In the genomic region with DNA sequence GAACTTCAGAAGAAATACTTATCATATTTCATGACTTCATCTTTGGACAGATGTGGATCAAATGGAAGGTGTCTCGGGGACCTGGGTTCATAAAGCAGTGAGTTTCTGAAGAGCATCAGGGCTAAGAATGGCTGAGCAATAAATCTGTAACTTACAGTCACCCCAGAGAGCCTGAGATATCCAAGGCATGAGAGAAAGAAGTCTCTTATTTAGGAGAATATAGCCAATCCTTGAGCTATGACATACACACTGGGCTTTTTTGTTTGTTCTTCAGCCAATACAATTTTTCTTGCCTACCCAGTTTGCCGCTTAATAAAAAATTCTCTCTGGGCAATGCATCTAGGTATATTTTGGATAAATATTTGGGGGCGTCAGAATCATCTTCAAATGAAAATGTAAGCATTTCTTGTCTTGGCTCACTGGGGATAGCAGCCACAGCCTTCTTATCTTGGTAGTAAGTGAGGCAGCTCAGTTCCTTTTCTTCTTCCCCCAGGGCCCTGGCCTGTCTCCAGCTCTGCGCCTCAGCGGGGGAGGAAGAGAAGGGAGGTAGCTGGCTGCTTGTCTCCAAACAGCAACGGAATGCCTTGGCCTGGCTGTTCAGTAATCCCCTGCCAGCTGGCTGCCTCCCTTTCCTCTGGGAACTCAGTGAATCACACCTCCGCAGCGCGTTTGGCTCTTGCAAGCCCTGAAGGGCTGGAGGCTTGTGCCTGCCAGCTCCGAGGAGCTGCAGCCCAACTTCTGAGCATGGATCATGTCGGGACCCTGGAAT, we compare ENCODE assay signal across 8 cellular contexts.
DNase-seq lines count a peak whose midpoint lies in the region; ATAC-seq and TF ChIP-seq lines count a peak whose summit lies in the region.

No MANE protein-coding gene starts in this region.

- no peak overlapping the region for H3K27ac ChIP-seq in neural progenitor cell

- peaks cover 28% of the 10 kb centered on the region for H3F3A ChIP-seq in neural progenitor cell (ENCODE audit: low read depth)

- H3K27ac Mint-ChIP-seq in neural progenitor cell, result peak overlapping the region; percentile 91
- no peak overlapping the region for H3K27ac Mint-ChIP-seq in activated T-helper 1 cell treated with anti-CD3 and anti-CD28 coated beads, Interleukin-12 subunit alpha, Interleukin-12 subunit beta, Interleukin-2, Interleukin-4 antibody, amounts not matched to agents 30 ng/mL and 10 ng/mL and 1 ng/mL, durations not matched to agents 14 hours and 24 hours and 36 hours

- H3K27me3 ChIP-seq in neural progenitor cell, result no peaks in the 10 kb centered on the region

- H3K9ac ChIP-seq in neural progenitor cell, result no peak overlapping the region

- DNase-seq in GM03348 (ENCODE audit: low spot score), result peak; percentile 97
- peak; percentile 100 for DNase-seq in fibroblast of pulmonary artery (ENCODE audit: low read depth)
- peak; percentile 91 for DNase-seq in neural progenitor cell (ENCODE audit: low spot score)
- DNase-seq in activated T-helper 1 cell treated with anti-CD3 and anti-CD28 coated beads, Interleukin-12 subunit alpha, Interleukin-12 subunit beta, Interleukin-2, Interleukin-4 antibody, amounts not matched to agents 30 ng/mL and 10 ng/mL and 1 ng/mL, durations not matched to agents 14 hours and 24 hours and 36 hours (ENCODE audit: low spot score), result no peak
- no peak for DNase-seq in NCI-H1417 treated with DMSO at 0.1 percent for 48 hours (lab: John Stamatoyannopoulos, UW)
- DNase-seq in NCI-H1092 treated with DMSO at 0.1 percent for 48 hours (lab: John Stamatoyannopoulos, UW), result no peak
- DNase-seq in central memory CD4-positive, alpha-beta T cell, result no peak

- no peak overlapping the region for H3K4me3 Mint-ChIP-seq in neural progenitor cell
- H3K4me3 Mint-ChIP-seq in activated T-helper 1 cell treated with anti-CD3 and anti-CD28 coated beads, Interleukin-12 subunit alpha, Interleukin-12 subunit beta, Interleukin-2, Interleukin-4 antibody, amounts not matched to agents 30 ng/mL and 10 ng/mL and 1 ng/mL, durations not matched to agents 14 hours and 24 hours and 36 hours, result no peak overlapping the region

- intact Hi-C loops in activated T-helper 1 cell treated with anti-CD3 and anti-CD28 coated beads, Interleukin-12 subunit alpha, Interleukin-12 subunit beta, Interleukin-2, Interleukin-4 antibody, amounts not matched to agents 30 ng/mL and 10 ng/mL and 1 ng/mL, durations not matched to agents 14 hours and 24 hours and 36 hours (cut with micrococcal nuclease), result no loop called here

- no peaks in the 10 kb centered on the region for H3K9me3 Mint-ChIP-seq in neural progenitor cell
- no peaks in the 10 kb centered on the region for H3K9me3 Mint-ChIP-seq in activated T-helper 1 cell treated with anti-CD3 and anti-CD28 coated beads, Interleukin-12 subunit alpha, Interleukin-12 subunit beta, Interleukin-2, Interleukin-4 antibody, amounts not matched to agents 30 ng/mL and 10 ng/mL and 1 ng/mL, durations not matched to agents 14 hours and 24 hours and 36 hours

- H3K36me3 Mint-ChIP-seq in neural progenitor cell, result peaks cover 4% of the 10 kb centered on the region
- no peaks in the 10 kb centered on the region for H3K36me3 Mint-ChIP-seq in activated T-helper 1 cell treated with anti-CD3 and anti-CD28 coated beads, Interleukin-12 subunit alpha, Interleukin-12 subunit beta, Interleukin-2, Interleukin-4 antibody, amounts not matched to agents 30 ng/mL and 10 ng/mL and 1 ng/mL, durations not matched to agents 14 hours and 24 hours and 36 hours (ENCODE audit: low read depth)

- peaks cover 41% of the 10 kb centered on the region for H3K4me1 Mint-ChIP-seq in neural progenitor cell
- no peaks in the 10 kb centered on the region for H3K4me1 Mint-ChIP-seq in activated T-helper 1 cell treated with anti-CD3 and anti-CD28 coated beads, Interleukin-12 subunit alpha, Interleukin-12 subunit beta, Interleukin-2, Interleukin-4 antibody, amounts not matched to agents 30 ng/mL and 10 ng/mL and 1 ng/mL, durations not matched to agents 14 hours and 24 hours and 36 hours (ENCODE audit: low read depth)

- H3K4me3 ChIP-seq in fibroblast of pulmonary artery (replicated peaks; ENCODE audit: low read depth, low read length) (peak overlapping the region; percentile 29), neural progenitor cell (no peak overlapping the region)

- no peaks in the 10 kb centered on the region for H3K79me2 ChIP-seq in neural progenitor cell (ENCODE audit: low read depth)

- peaks cover 9% of the 10 kb centered on the region for H3K27me3 Mint-ChIP-seq in neural progenitor cell (ENCODE audit: insufficient read depth, low read depth)
- H3K27me3 Mint-ChIP-seq in activated T-helper 1 cell treated with anti-CD3 and anti-CD28 coated beads, Interleukin-12 subunit alpha, Interleukin-12 subunit beta, Interleukin-2, Interleukin-4 antibody, amounts not matched to agents 30 ng/mL and 10 ng/mL and 1 ng/mL, durations not matched to agents 14 hours and 24 hours and 36 hours (ENCODE audit: insufficient read depth), result peaks cover 5% of the 10 kb centered on the region

- H4K20me1 ChIP-seq in neural progenitor cell (ENCODE audit: low read depth), result no peaks in the 10 kb centered on the region

- TF ChIP-seq CTCF in fibroblast of pulmonary artery (IDR thresholded peaks at IDR 0.05; ENCODE audit: low read length, missing control alignments), result no peak
- no peak for TF ChIP-seq CTCF in neural progenitor cell (IDR thresholded peaks at IDR 0.05)

- no peaks in the 10 kb centered on the region for H3K36me3 ChIP-seq in neural progenitor cell

- peak; percentile 98 for ATAC-seq in SK-N-SH treated with all-trans-retinoic acid at 6 μM for 48 hours

- H3K9me3 ChIP-seq in neural progenitor cell (ENCODE audit: low read depth), result no peaks in the 10 kb centered on the region

- peak overlapping the region; percentile 25 for H3K4me2 ChIP-seq in neural progenitor cell

- peak overlapping the region; percentile 20 for H2AFZ ChIP-seq in neural progenitor cell (replicated peaks)

- peaks cover 28% of the 10 kb centered on the region for H3K4me1 ChIP-seq in neural progenitor cell

TF ChIP-seq in SK-N-SH treated with all-trans-retinoic acid at 6 μM for 48 hours, 23 proteins besides CTCF, POLR2A, EP300 and RAD21 (continues in another document):
- TF ChIP-seq ISL1 (CRISPR knock-in tag; IDR thresholded peaks at IDR 0.05), result no peak
- TF ChIP-seq ZNF70 (CRISPR knock-in tag; IDR thresholded peaks at IDR 0.05), result no peak
- no peak for TF ChIP-seq CSDC2 (CRISPR knock-in tag; IDR thresholded peaks at IDR 0.05)
- TF ChIP-seq, protein P1, sequence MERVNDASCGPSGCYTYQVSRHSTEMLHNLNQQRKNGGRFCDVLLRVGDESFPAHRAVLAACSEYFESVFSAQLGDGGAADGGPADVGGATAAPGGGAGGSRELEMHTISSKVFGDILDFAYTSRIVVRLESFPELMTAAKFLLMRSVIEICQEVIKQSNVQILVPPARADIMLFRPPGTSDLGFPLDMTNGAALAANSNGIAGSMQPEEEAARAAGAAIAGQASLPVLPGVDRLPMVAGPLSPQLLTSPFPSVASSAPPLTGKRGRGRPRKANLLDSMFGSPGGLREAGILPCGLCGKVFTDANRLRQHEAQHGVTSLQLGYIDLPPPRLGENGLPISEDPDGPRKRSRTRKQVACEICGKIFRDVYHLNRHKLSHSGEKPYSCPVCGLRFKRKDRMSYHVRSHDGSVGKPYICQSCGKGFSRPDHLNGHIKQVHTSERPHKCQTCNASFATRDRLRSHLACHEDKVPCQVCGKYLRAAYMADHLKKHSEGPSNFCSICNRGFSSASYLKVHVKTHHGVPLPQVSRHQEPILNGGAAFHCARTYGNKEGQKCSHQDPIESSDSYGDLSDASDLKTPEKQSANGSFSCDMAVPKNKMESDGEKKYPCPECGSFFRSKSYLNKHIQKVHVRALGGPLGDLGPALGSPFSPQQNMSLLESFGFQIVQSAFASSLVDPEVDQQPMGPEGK (CRISPR knock-in tag; IDR thresholded peaks at IDR 0.05; ENCODE audit: borderline replicate concordance), result no peak
- TF ChIP-seq, protein P2, sequence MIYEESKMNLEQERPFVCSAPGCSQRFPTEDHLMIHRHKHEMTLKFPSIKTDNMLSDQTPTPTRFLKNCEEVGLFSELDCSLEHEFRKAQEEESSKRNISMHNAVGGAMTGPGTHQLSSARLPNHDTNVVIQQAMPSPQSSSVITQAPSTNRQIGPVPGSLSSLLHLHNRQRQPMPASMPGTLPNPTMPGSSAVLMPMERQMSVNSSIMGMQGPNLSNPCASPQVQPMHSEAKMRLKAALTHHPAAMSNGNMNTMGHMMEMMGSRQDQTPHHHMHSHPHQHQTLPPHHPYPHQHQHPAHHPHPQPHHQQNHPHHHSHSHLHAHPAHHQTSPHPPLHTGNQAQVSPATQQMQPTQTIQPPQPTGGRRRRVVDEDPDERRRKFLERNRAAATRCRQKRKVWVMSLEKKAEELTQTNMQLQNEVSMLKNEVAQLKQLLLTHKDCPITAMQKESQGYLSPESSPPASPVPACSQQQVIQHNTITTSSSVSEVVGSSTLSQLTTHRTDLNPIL (CRISPR knock-in tag; IDR thresholded peaks at IDR 0.05; ENCODE audit: low read depth), result no peak
- TF ChIP-seq GLIS3 (CRISPR knock-in tag; IDR thresholded peaks at IDR 0.05), result no peak
- TF ChIP-seq, protein P3, sequence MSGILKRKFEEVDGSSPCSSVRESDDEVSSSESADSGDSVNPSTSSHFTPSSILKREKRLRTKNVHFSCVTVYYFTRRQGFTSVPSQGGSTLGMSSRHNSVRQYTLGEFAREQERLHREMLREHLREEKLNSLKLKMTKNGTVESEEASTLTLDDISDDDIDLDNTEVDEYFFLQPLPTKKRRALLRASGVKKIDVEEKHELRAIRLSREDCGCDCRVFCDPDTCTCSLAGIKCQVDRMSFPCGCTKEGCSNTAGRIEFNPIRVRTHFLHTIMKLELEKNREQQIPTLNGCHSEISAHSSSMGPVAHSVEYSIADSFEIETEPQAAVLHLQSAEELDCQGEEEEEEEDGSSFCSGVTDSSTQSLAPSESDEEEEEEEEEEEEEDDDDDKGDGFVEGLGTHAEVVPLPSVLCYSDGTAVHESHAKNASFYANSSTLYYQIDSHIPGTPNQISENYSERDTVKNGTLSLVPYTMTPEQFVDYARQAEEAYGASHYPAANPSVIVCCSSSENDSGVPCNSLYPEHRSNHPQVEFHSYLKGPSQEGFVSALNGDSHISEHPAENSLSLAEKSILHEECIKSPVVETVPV (CRISPR knock-in tag; IDR thresholded peaks at IDR 0.05), result no peak
- TF ChIP-seq PPARA (CRISPR knock-in tag; IDR thresholded peaks at IDR 0.05; ENCODE audit: borderline replicate concordance), result no peak
- no peak for TF ChIP-seq ZFP3 (CRISPR knock-in tag; IDR thresholded peaks at IDR 0.05)

Comparison
In these comparisons a context has a peak if more than half of its experiments do, and no peak if none do; other contexts are left out.
1. DNase-seq: peak in GM03348 (single experiment), fibroblast of pulmonary artery (single experiment) and neural progenitor cell (single experiment); none in activated T-helper 1 cell treated with anti-CD3 and anti-CD28 coated beads, Interleukin-12 subunit alpha, Interleukin-12 subunit beta, Interleukin-2, Interleukin-4 antibody, amounts not matched to agents 30 ng/mL and 10 ng/mL and 1 ng/mL, durations not matched to agents 14 hours and 24 hours and 36 hours (single experiment), NCI-H1417 treated with DMSO at 0.1 percent for 48 hours (single experiment), NCI-H1092 treated with DMSO at 0.1 percent for 48 hours (single experiment) and central memory CD4-positive, alpha-beta T cell (single experiment).